1 cellular context compared by ENCODE assay signal in the genomic region with DNA sequence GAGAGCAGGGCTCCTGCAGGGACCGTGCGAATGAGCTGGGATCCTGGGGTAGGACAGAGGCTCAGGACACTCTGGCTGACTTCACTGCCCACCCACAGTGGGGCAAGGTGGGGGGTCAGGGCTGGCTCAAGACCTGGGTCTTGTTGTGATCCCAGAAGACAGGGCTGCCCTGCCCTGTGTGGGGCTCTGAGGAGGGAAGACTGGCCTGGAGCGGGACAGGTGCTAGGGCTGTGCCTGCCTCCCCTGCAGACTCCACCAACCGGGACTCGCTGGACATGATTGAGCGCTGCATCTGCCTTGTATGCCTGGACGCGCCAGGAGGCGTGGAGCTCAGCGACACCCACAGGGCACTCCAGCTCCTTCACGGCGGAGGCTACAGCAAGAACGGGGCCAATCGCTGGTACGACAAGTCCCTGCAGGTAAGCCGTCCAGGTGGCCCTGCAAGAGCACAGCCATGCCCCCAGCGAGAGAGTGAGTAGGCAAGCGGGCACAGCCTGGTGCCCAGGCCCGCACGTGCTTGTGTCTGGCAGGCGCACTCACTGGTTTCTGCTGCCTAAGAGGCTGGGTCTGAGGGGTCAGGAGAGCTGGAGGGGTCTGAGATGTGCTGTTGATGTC.
TF ChIP-seq lines count a peak whose summit lies in the region.

No MANE protein-coding gene starts in this region.

TF ChIP-seq in HEK293, 187 proteins besides CTCF, POLR2A, EP300 and RAD21:
- TF ChIP-seq GLIS2 (tag by site-specific recombination; IDR thresholded peaks at IDR 0.05) = no peak
- TF ChIP-seq ZNF169 (tag by site-specific recombination; IDR thresholded peaks at IDR 0.05) = no peak
- no peak for TF ChIP-seq GLI4 (tag by site-specific recombination; IDR thresholded peaks at IDR 0.05)
- TF ChIP-seq ZIC2 (tag by site-specific recombination; IDR thresholded peaks at IDR 0.05) = peak; percentile 32; the same call in 1 of the 2 replicates
- no peak for TF ChIP-seq ZBTB8A (tag by site-specific recombination; IDR thresholded peaks at IDR 0.05)
- TF ChIP-seq, protein P1, sequence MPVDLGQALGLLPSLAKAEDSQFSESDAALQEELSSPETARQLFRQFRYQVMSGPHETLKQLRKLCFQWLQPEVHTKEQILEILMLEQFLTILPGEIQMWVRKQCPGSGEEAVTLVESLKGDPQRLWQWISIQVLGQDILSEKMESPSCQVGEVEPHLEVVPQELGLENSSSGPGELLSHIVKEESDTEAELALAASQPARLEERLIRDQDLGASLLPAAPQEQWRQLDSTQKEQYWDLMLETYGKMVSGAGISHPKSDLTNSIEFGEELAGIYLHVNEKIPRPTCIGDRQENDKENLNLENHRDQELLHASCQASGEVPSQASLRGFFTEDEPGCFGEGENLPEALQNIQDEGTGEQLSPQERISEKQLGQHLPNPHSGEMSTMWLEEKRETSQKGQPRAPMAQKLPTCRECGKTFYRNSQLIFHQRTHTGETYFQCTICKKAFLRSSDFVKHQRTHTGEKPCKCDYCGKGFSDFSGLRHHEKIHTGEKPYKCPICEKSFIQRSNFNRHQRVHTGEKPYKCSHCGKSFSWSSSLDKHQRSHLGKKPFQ (tag by site-specific recombination; IDR thresholded peaks at IDR 0.05) = no peak
